Comparison of ENCODE assay signal across 8 cellular contexts in genomic region chr1:186605762-186606350, GRCh38.
A peak's percentile ranks its signal among the peaks of the same experiment; 100 is the strongest.
DNase-seq lines count a peak whose midpoint lies in the region; ATAC-seq and TF ChIP-seq lines count a peak whose summit lies in the region.

No MANE protein-coding gene starts in this region.

- H3K4me1 ChIP-seq in Peyer's patch (no peaks in the 10 kb centered on the region), liver (ENCODE audit: control insufficient read depth in 4 of 4, insufficient read depth in 4 of 4, low read length in 3 of 4) (no peaks in the 10 kb centered on the region)

- WGBS in liver: 34% methylated on average over 4 of the region's 4 CpGs

- H3K36me3 ChIP-seq in Peyer's patch (no peaks in the 10 kb centered on the region), liver (ENCODE audit: control insufficient read depth in 4 of 4, insufficient read depth in 3 of 4, low read depth in 1 of 4, low read length in 3 of 4) (no peaks in the 10 kb centered on the region)

- no peak overlapping the region for H3K9ac ChIP-seq in liver (ENCODE audit: low read depth in 1 of 2, low read length in 2 of 2)

- H3K4me3 ChIP-seq in Peyer's patch: no peak overlapping the region
- H3K4me3 ChIP-seq in cardiac fibroblast (replicated peaks in 1 of 2; ENCODE audit: low read depth in 2 of 2, low read length in 2 of 2): no peak overlapping the region
- no peak overlapping the region for H3K4me3 ChIP-seq in liver (ENCODE audit: low read depth in 1 of 3, low read length in 3 of 3)

- peak; percentile 69 to 78 for TF ChIP-seq RAD21 in liver (IDR thresholded peaks at IDR 0.05)

- DNase-seq in COR-L47 (lab: John Stamatoyannopoulos, UW) (peak; percentile 51), Peyer's patch (no peak), cardiac fibroblast (ENCODE audit: low read depth in 2 of 2) (peak; percentile 86), NCI-H2107 (lab: John Stamatoyannopoulos, UW) (no peak), hippocampal formation (lab: John Stamatoyannopoulos, UW) (no peak)

- no peaks in the 10 kb centered on the region for H3K9me3 ChIP-seq in Peyer's patch
- H3K9me3 ChIP-seq in liver (ENCODE audit: control insufficient read depth in 4 of 4, low read length in 3 of 4): no peaks in the 10 kb centered on the region

- H3K27ac ChIP-seq in Peyer's patch (no peak overlapping the region), liver (ENCODE audit: low read depth in 1 of 2, low read length in 2 of 2) (no peak overlapping the region)

- no peaks in the 10 kb centered on the region for H3K27me3 ChIP-seq in Peyer's patch
- H3K27me3 ChIP-seq in liver (ENCODE audit: control insufficient read depth in 4 of 4, insufficient read depth in 4 of 4, low read length in 3 of 4): no peaks in the 10 kb centered on the region

- peak; percentile 84 for ATAC-seq in GM18907 (IDR thresholded peaks at IDR 0.05; ENCODE audit: unreplicated experiment)
- ATAC-seq in HG03280 (IDR thresholded peaks at IDR 0.05; ENCODE audit: unreplicated experiment): peak; percentile 69

- TF ChIP-seq CTCF in Peyer's patch (IDR thresholded peaks at IDR 0.05) (peak in 4 of 6 experiments; percentile 28 to 57 (median 52)), cardiac fibroblast (IDR thresholded peaks at IDR 0.05; ENCODE audit: low read depth, low read length) (peak; percentile 91), liver (IDR thresholded peaks at IDR 0.05; ENCODE audit: low read depth, low read length, missing input control) (peak; percentile 30)

- TF ChIP-seq POLR2A in Peyer's patch (IDR thresholded peaks at IDR 0.05): no peak

TF ChIP-seq in liver, 16 proteins besides CTCF, POLR2A, EP300 and RAD21:
- TF ChIP-seq, protein P1, sequence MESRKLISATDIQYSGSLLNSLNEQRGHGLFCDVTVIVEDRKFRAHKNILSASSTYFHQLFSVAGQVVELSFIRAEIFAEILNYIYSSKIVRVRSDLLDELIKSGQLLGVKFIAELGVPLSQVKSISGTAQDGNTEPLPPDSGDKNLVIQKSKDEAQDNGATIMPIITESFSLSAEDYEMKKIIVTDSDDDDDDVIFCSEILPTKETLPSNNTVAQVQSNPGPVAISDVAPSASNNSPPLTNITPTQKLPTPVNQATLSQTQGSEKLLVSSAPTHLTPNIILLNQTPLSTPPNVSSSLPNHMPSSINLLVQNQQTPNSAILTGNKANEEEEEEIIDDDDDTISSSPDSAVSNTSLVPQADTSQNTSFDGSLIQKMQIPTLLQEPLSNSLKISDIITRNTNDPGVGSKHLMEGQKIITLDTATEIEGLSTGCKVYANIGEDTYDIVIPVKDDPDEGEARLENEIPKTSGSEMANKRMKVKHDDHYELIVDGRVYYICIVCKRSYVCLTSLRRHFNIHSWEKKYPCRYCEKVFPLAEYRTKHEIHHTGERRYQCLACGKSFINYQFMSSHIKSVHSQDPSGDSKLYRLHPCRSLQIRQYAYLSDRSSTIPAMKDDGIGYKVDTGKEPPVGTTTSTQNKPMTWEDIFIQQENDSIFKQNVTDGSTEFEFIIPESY (IDR thresholded peaks at IDR 0.05): no peak
- no peak for TF ChIP-seq FOXA2 (IDR thresholded peaks at IDR 0.05)
- TF ChIP-seq JUND (IDR thresholded peaks at IDR 0.05): no peak
- TF ChIP-seq NR2F2 (IDR thresholded peaks at IDR 0.05): no peak
- no peak for TF ChIP-seq GABPA (IDR thresholded peaks at IDR 0.05 in 1 of 2, conservative IDR thresholded peaks at IDR 0.05 in 1 of 2)
- no peak for TF ChIP-seq FOXA1 (IDR thresholded peaks at IDR 0.05)
- TF ChIP-seq HNF4A (conservative IDR thresholded peaks at IDR 0.05): no peak
- no peak for TF ChIP-seq YY1 (IDR thresholded peaks at IDR 0.05)
- no peak for TF ChIP-seq HNF4G (IDR thresholded peaks at IDR 0.05)
- TF ChIP-seq EGR1 (IDR thresholded peaks at IDR 0.05; ENCODE audit: low read depth in 2 of 2): no peak
- TF ChIP-seq, protein P2, sequence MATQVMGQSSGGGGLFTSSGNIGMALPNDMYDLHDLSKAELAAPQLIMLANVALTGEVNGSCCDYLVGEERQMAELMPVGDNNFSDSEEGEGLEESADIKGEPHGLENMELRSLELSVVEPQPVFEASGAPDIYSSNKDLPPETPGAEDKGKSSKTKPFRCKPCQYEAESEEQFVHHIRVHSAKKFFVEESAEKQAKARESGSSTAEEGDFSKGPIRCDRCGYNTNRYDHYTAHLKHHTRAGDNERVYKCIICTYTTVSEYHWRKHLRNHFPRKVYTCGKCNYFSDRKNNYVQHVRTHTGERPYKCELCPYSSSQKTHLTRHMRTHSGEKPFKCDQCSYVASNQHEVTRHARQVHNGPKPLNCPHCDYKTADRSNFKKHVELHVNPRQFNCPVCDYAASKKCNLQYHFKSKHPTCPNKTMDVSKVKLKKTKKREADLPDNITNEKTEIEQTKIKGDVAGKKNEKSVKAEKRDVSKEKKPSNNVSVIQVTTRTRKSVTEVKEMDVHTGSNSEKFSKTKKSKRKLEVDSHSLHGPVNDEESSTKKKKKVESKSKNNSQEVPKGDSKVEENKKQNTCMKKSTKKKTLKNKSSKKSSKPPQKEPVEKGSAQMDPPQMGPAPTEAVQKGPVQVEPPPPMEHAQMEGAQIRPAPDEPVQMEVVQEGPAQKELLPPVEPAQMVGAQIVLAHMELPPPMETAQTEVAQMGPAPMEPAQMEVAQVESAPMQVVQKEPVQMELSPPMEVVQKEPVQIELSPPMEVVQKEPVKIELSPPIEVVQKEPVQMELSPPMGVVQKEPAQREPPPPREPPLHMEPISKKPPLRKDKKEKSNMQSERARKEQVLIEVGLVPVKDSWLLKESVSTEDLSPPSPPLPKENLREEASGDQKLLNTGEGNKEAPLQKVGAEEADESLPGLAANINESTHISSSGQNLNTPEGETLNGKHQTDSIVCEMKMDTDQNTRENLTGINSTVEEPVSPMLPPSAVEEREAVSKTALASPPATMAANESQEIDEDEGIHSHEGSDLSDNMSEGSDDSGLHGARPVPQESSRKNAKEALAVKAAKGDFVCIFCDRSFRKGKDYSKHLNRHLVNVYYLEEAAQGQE (IDR thresholded peaks at IDR 0.05): no peak
- TF ChIP-seq, protein P3, sequence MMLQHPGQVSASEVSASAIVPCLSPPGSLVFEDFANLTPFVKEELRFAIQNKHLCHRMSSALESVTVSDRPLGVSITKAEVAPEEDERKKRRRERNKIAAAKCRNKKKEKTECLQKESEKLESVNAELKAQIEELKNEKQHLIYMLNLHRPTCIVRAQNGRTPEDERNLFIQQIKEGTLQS (IDR thresholded peaks at IDR 0.05): no peak
- TF ChIP-seq MAX (IDR thresholded peaks at IDR 0.05): no peak
- no peak for TF ChIP-seq RXRA (IDR thresholded peaks at IDR 0.05)
- no peak for TF ChIP-seq TAF1 (conservative IDR thresholded peaks at IDR 0.05)
- no peak for TF ChIP-seq SP1 (IDR thresholded peaks at IDR 0.05)
TF ChIP-seq in liver: peak in this region for 0.

Comparison
In these comparisons a context has a peak if more than half of its experiments do, and no peak if none do; other contexts are left out.
1. DNase-seq: peak in COR-L47 (single experiment) and cardiac fibroblast (2 of 2); none in Peyer's patch (0 of 3), NCI-H2107 (single experiment) and hippocampal formation (0 of 2).
2. CTCF ChIP-seq: peak in every context shown above with its lines; median percentile 91 in cardiac fibroblast; 52 in Peyer's patch; 30 in liver.